8 cellular contexts compared by ENCODE assay signal in the genomic region with DNA sequence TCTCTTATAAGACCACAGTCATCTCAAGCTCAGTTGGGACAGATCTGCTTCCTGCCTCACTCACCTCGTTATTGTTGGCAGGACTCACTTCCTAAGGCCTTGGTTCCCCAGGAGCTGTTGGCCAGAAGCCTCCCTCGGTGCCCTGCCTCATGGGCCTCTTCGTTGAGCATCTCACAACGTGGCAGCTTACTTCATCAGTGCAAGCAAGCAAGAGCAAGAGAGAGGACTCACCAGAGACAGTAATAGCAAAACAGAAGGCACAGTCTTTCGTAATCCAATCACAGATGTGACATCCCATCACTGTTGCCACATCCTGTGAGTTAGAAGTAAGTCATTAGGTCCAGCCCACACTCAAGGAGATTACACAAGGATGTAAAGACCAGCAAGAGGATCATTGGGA. TPM values are rescaled to one million over a fixed set of nuclear protein-coding genes. Genes with fewer than 3 reads are reported as not detected.
DNase-seq lines count a peak whose midpoint lies in the region; ATAC-seq and TF ChIP-seq lines count a peak whose summit lies in the region.

No MANE protein-coding gene starts in this region.

- TF ChIP-seq POLR2A in right lobe of liver (IDR thresholded peaks at IDR 0.05) = no peak
- no peak for TF ChIP-seq POLR2A in transverse colon (IDR thresholded peaks at IDR 0.05)

- peak overlapping the region in 6 of 10 experiments; percentile 35 to 97 (median 57); a peak in 12 of 20 replicates for H3K4me3 ChIP-seq in BLaER1 treated with 17β-estradiol and CSF1 and Interleukin-3, amounts not matched to agents 10 nM and 100 nM
- H3K4me3 ChIP-seq in right lobe of liver (peak overlapping the region; percentile 10 to 54 (median 49)), transverse colon (peak overlapping the region in 2 of 4 donors; percentile 15 to 35)

- TF ChIP-seq EP300 in transverse colon (IDR thresholded peaks at IDR 0.05; ENCODE audit: low read depth) = no peak

- H3K27me3 ChIP-seq in BLaER1 treated with 17β-estradiol and CSF1 and Interleukin-3, amounts not matched to agents 10 nM and 100 nM = no peaks in the 10 kb centered on the region
- H3K27me3 ChIP-seq in right lobe of liver (no peaks in the 10 kb centered on the region), transverse colon (no peaks in the 10 kb centered on the region)

- 11% methylated on average over 5 of the region's 5 CpGs for WGBS in right lobe of liver (ENCODE audit: insufficient coverage, low coverage, low lambda C conversion rate, missing lambda C conversion rate)
- WGBS in transverse colon (ENCODE audit: low coverage in 1 of 2), 2 donors = 20 to 49% methylated on average over 1 to 5 of the region's 5 CpGs

- TF ChIP-seq CTCF in right lobe of liver (IDR thresholded peaks at IDR 0.05) = no peak
- no peak for TF ChIP-seq CTCF in transverse colon (IDR thresholded peaks at IDR 0.05)

- H4K20me1 ChIP-seq in BLaER1 treated with 17β-estradiol and CSF1 and Interleukin-3, amounts not matched to agents 10 nM and 100 nM = no peaks in the 10 kb centered on the region

- H3K9ac ChIP-seq in BLaER1 treated with 17β-estradiol and CSF1 and Interleukin-3, amounts not matched to agents 10 nM and 100 nM = peak overlapping the region in 9 of 11 experiments; percentile 12 to 81 (median 76); a peak in 16 of 22 replicates

- DNase-seq in NCI-H82 treated with DMSO at 0.1 percent for 48 hours (lab: John Stamatoyannopoulos, UW; ENCODE audit: unreplicated experiment) (peak; percentile 92), brain pericyte (ENCODE audit: low read depth, low spot score) (peak; percentile 40), right lobe of liver (peak in 1 of 3 donors; percentile 64), transverse colon (peak; percentile 26), ureter (ENCODE audit: low spot score) (no peak)

- H3K27ac ChIP-seq in BLaER1 treated with 17β-estradiol and CSF1 and Interleukin-3, amounts not matched to agents 10 nM and 100 nM = peak overlapping the region; percentile 28 to 88 (median 81); a peak in 21 of 22 replicates
- H3K27ac ChIP-seq in right lobe of liver = peak overlapping the region; percentile 49 to 76 (median 74)
- H3K27ac ChIP-seq in transverse colon = peak overlapping the region; percentile 75 to 87 (median 86)

- peak in 3 of 4 donors; percentile 19 to 29 (median 22) for ATAC-seq in right lobe of liver
- no peak for ATAC-seq in HG03108 (IDR thresholded peaks at IDR 0.05; ENCODE audit: unreplicated experiment)
- no peak for ATAC-seq in HG03442 (IDR thresholded peaks at IDR 0.05; ENCODE audit: unreplicated experiment)

- no peaks in the 10 kb centered on the region; a peak in 1 of 22 replicates for H3K9me3 ChIP-seq in BLaER1 treated with 17β-estradiol and CSF1 and Interleukin-3, amounts not matched to agents 10 nM and 100 nM (replicated peaks in 1 of 11)
- H3K9me3 ChIP-seq in right lobe of liver (no peaks in the 10 kb centered on the region), transverse colon (no peaks in the 10 kb centered on the region)

- H3K36me3 ChIP-seq in BLaER1 treated with 17β-estradiol and CSF1 and Interleukin-3, amounts not matched to agents 10 nM and 100 nM = no peaks in the 10 kb centered on the region
- H3K36me3 ChIP-seq in right lobe of liver (no peaks in the 10 kb centered on the region), transverse colon (no peaks in the 10 kb centered on the region)

- intact Hi-C loops in right lobe of liver (cut with DNase I) (no loop called here), transverse colon (cut with DNase I; ENCODE audit: low total_unique reads) (no loop called here)

- peak overlapping the region in 10 of 11 experiments; percentile 8 to 97 (median 86); a peak in 18 of 22 replicates for H3K4me2 ChIP-seq in BLaER1 treated with 17β-estradiol and CSF1 and Interleukin-3, amounts not matched to agents 10 nM and 100 nM

- H3K4me1 ChIP-seq in BLaER1 treated with 17β-estradiol and CSF1 and Interleukin-3, amounts not matched to agents 10 nM and 100 nM = peaks cover 36 to 96% (median 94%) of the 10 kb centered on the region in 10 experiments
- peaks cover 0 to 46% (median 12%) of the 10 kb centered on the region in 4 donors for H3K4me1 ChIP-seq in right lobe of liver
- H3K4me1 ChIP-seq in transverse colon = peaks cover 7 to 77% (median 61%) of the 10 kb centered on the region in 4 donors

- in situ Hi-C loops in transverse colon (cut with MboI; ENCODE audit: low pct_ligation_motif_present in 1 of 4, low pct_unique_long_range_greater_than_20kb in 1 of 4, low sequenced_read_pairs in 3 of 4) = loop anchor here in 1 of 4 donors (10.0 kb wide), 1 partner anchor 169 kb away; no protein-coding TSS in a partner anchor

RNA-seq across cellular contexts. Expression of a gene that starts 5.1 kb away (rescaled TPM):
- total RNA-seq in right lobe of liver = 10 to 100 TPM; 28.3 to 48.4 (median 43.7) TPM
- total RNA-seq in transverse colon = 100 to 1,000 TPM in 2 of 4 donors, 10 to 100 TPM in 2; 64.7 to 117 (median 103) TPM
- 83.7 TPM for total RNA-seq in ureter

RNA-seq across cellular contexts. Expression of a gene that starts 27.3 kb away (rescaled TPM):
- 10 to 100 TPM in 2 of 6 experiments, 1 to 10 TPM in 4; 4.7 to 12.4 (median 5.7) TPM for total RNA-seq in right lobe of liver
- total RNA-seq in transverse colon = 10 to 100 TPM in 3 of 4 donors, 1 to 10 TPM in 1; 9.6 to 39.8 (median 18.0) TPM
- 13.5 TPM for total RNA-seq in ureter

Comparison
In these comparisons a context has a peak if more than half of its experiments do, and no peak if none do; other contexts are left out.
1. ATAC-seq: peak in right lobe of liver (3 of 4); none in HG03108 (single experiment) and HG03442 (single experiment).
2. Peak in every context shown above with its lines, with median percentiles within 50 percentile points of each other: H3K27ac ChIP-seq.